In the genomic region with DNA sequence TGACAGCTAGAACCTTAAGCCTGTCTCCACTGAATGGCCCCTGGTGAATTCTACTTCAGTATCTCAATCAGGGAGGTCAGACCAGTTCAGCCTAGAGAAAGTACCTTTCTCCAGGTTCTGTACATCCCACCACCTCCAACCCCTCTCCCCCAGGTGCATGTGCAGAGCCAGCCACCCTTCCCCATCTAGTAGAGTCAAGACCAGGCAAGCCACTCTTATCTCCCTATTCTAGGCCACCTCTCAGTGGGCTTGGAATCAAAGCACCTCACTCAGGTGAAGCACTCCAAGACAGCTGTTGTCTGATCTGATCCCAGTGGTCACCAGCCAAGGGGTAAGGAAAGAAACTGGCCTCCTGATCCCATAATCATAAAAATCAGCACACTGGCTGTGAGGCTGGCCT, we compare ENCODE assay signal across 24 cellular contexts.
DNase-seq lines count a peak whose midpoint lies in the region; ATAC-seq and TF ChIP-seq lines count a peak whose summit lies in the region.
"Had no signal": no experiment of that assay in that cellular context is flagged by ENCODE, and none has a peak within 500 bp of the region (broad histone marks: within the 10 kb centered on the region; RNA-seq: fewer than 3 reads in every experiment).

No MANE protein-coding gene starts in this region.

- no peak for ATAC-seq in activated CD8-positive, alpha-beta memory T cell treated with anti-CD3 and anti-CD28 coated beads, Interleukin-2, amount 10 ng/mL, durations not matched to agents 7 days and 5 days
- ATAC-seq in CD8-positive, alpha-beta T cell = no peak
- ATAC-seq in activated CD8-positive, alpha-beta T cell treated with anti-CD3 and anti-CD28 coated beads, Interleukin-2, amount 10 ng/mL, durations not matched to agents 7 days and 5 days = no peak
- no peak for ATAC-seq in sciatic nerve
- ATAC-seq: gastroesophageal sphincter, left lung, PC-3, Right ventricle myocardium inferior had no signal

- no peak for DNase-seq in activated CD8-positive, alpha-beta memory T cell treated with anti-CD3 and anti-CD28 coated beads, Interleukin-2, amount 10 ng/mL, durations not matched to agents 7 days and 5 days
- no peak for DNase-seq in activated CD8-positive, alpha-beta memory T cell treated with anti-CD3 and anti-CD28 coated beads, Interleukin-2, amount 50 U/mL, for 48 hours
- DNase-seq in CD8-positive, alpha-beta T cell = no peak
- DNase-seq in activated CD8-positive, alpha-beta T cell treated with anti-CD3 and anti-CD28 coated beads, Interleukin-2, amount 10 ng/mL, durations not matched to agents 7 days and 5 days = no peak
- DNase-seq in sciatic nerve (ENCODE audit: low spot score) (peak; percentile 13), GDM1 (lab: John Stamatoyannopoulos, UW) (no peak), immature natural killer cell (no peak), medulla oblongata (ENCODE audit: extremely low spot score) (no peak)
- DNase-seq: activated T-cell treated with anti-CD3 and anti-CD28 coated beads, Interleukin-2, amount 50 U/mL, for 72 hours; COR-L47; HCEC 1CT; hypothalamus; left lung; mesendoderm; NCI-H1105; NCI-H187 treated with DMSO at 0.1 percent for 48 hours; NCI-H526; NK-92 treated with Interleukin-12 subunit alpha and Interleukin-12 subunit beta, amount 100 ng/mL, for 24 hours; PC-3 had no signal

- H3K36me3 ChIP-seq in CD8-positive, alpha-beta T cell (ENCODE audit: insufficient read depth, low read length) = no peaks in the 10 kb centered on the region
- H3K36me3 ChIP-seq: gastroesophageal sphincter, left lung had no signal

- TF ChIP-seq CTCF in CD8-positive, alpha-beta T cell (IDR thresholded peaks at IDR 0.05) = no peak

- H3K4me3 ChIP-seq in CD8-positive, alpha-beta T cell (ENCODE audit: low read depth, low read length) = no peak overlapping the region
- H3K4me3 ChIP-seq: dorsolateral prefrontal cortex, gastroesophageal sphincter, left lung had no signal

- intact Hi-C loops in CD8-positive, alpha-beta T cell (cut with DNase I, micrococcal nuclease) = loop anchor here (1.0 to 10.0 kb wide), 5 partner anchors 19 to 956 kb away; no protein-coding TSS in a partner anchor
- intact Hi-C loops in sciatic nerve (cut with DNase I) = no loop called here

- no peak overlapping the region for H3K4me3 Mint-ChIP-seq in activated CD8-positive, alpha-beta memory T cell treated with anti-CD3 and anti-CD28 coated beads, Interleukin-2, amount 10 ng/mL, durations not matched to agents 7 days and 5 days
- H3K4me3 Mint-ChIP-seq in CD8-positive, alpha-beta T cell = peak overlapping the region; percentile 74
- H3K4me3 Mint-ChIP-seq in activated CD8-positive, alpha-beta T cell treated with anti-CD3 and anti-CD28 coated beads, Interleukin-2, amount 10 ng/mL, durations not matched to agents 7 days and 5 days = no peak overlapping the region
- peak overlapping the region in 1 of 5 donors; percentile 3 for H3K4me3 Mint-ChIP-seq in immature natural killer cell
- H3K4me3 Mint-ChIP-seq: B cell, type B pancreatic cell had no signal

- H3K9me3 ChIP-seq in CD8-positive, alpha-beta T cell (ENCODE audit: low read length) = no peaks in the 10 kb centered on the region
- H3K9me3 ChIP-seq: gastroesophageal sphincter, left lung had no signal

- no peaks in the 10 kb centered on the region for H3K9me3 Mint-ChIP-seq in activated CD8-positive, alpha-beta memory T cell treated with anti-CD3 and anti-CD28 coated beads, Interleukin-2, amount 10 ng/mL, durations not matched to agents 7 days and 5 days (ENCODE audit: low read depth)
- H3K9me3 Mint-ChIP-seq in CD8-positive, alpha-beta T cell = no peaks in the 10 kb centered on the region
- H3K9me3 Mint-ChIP-seq in activated CD8-positive, alpha-beta T cell treated with anti-CD3 and anti-CD28 coated beads, Interleukin-2, amount 10 ng/mL, durations not matched to agents 7 days and 5 days (ENCODE audit: insufficient read depth) = no peaks in the 10 kb centered on the region
- H3K9me3 Mint-ChIP-seq in immature natural killer cell = peaks cover 0 to 2% (median 0%) of the 10 kb centered on the region in 6 donors
- H3K9me3 Mint-ChIP-seq: type B pancreatic cell had no signal

- H3K27me3 Mint-ChIP-seq in activated CD8-positive, alpha-beta memory T cell treated with anti-CD3 and anti-CD28 coated beads, Interleukin-2, amount 10 ng/mL, durations not matched to agents 7 days and 5 days = no peaks in the 10 kb centered on the region
- no peaks in the 10 kb centered on the region for H3K27me3 Mint-ChIP-seq in CD8-positive, alpha-beta T cell (ENCODE audit: low read depth)
- no peaks in the 10 kb centered on the region for H3K27me3 Mint-ChIP-seq in activated CD8-positive, alpha-beta T cell treated with anti-CD3 and anti-CD28 coated beads, Interleukin-2, amount 10 ng/mL, durations not matched to agents 7 days and 5 days (ENCODE audit: low read depth)
- H3K27me3 Mint-ChIP-seq in immature natural killer cell (ENCODE audit: low read depth in 3 of 3) = peaks cover 3 to 16% (median 9%) of the 10 kb centered on the region in 3 donors
- H3K27me3 Mint-ChIP-seq: B cell had no signal

- POLR2A ChIA-PET in CD8-positive, alpha-beta T cell (lab: Charles Lee) = interaction anchor here (0.8 to 2.7 kb wide), 4 partner anchors 19 to 340 kb away, joined by 3 to 16 read pairs (median 3); a partner anchor contains a TSS
- POLR2A ChIA-PET in activated CD8-positive, alpha-beta T cell treated with anti-CD3 and anti-CD28 coated beads, Interleukin-2, amount 10 ng/mL, durations not matched to agents 7 days and 5 days (lab: Charles Lee) = interaction anchor here (1.3 kb wide), 1 partner anchor 18 kb away, joined by 5 read pairs; no protein-coding TSS in a partner anchor

- H3K36me3 Mint-ChIP-seq in activated CD8-positive, alpha-beta memory T cell treated with anti-CD3 and anti-CD28 coated beads, Interleukin-2, amount 10 ng/mL, durations not matched to agents 7 days and 5 days = peaks cover 2% of the 10 kb centered on the region
- no peaks in the 10 kb centered on the region for H3K36me3 Mint-ChIP-seq in CD8-positive, alpha-beta T cell
- peaks cover 2% of the 10 kb centered on the region for H3K36me3 Mint-ChIP-seq in activated CD8-positive, alpha-beta T cell treated with anti-CD3 and anti-CD28 coated beads, Interleukin-2, amount 10 ng/mL, durations not matched to agents 7 days and 5 days (ENCODE audit: low read depth)
- peaks cover 0 to 5% (median 0%) of the 10 kb centered on the region in 3 donors for H3K36me3 Mint-ChIP-seq in immature natural killer cell
- H3K36me3 Mint-ChIP-seq: type B pancreatic cell had no signal

- H3K4me1 Mint-ChIP-seq in activated CD8-positive, alpha-beta memory T cell treated with anti-CD3 and anti-CD28 coated beads, Interleukin-2, amount 10 ng/mL, durations not matched to agents 7 days and 5 days = peaks cover 41% of the 10 kb centered on the region
- H3K4me1 Mint-ChIP-seq in CD8-positive, alpha-beta T cell (ENCODE audit: low read depth) = peaks cover 93% of the 10 kb centered on the region
- peaks cover 55% of the 10 kb centered on the region for H3K4me1 Mint-ChIP-seq in activated CD8-positive, alpha-beta T cell treated with anti-CD3 and anti-CD28 coated beads, Interleukin-2, amount 10 ng/mL, durations not matched to agents 7 days and 5 days (ENCODE audit: low read depth)
- peaks cover 19 to 23% of the 10 kb centered on the region in 2 donors for H3K4me1 Mint-ChIP-seq in immature natural killer cell
- H3K4me1 Mint-ChIP-seq: B cell had no signal

- H3K27me3 ChIP-seq in CD8-positive, alpha-beta T cell (ENCODE audit: insufficient read depth, low read length) = no peaks in the 10 kb centered on the region
- H3K27me3 ChIP-seq: left lung had no signal

- H3K27ac Mint-ChIP-seq in activated CD8-positive, alpha-beta memory T cell treated with anti-CD3 and anti-CD28 coated beads, Interleukin-2, amount 10 ng/mL, durations not matched to agents 7 days and 5 days = peak overlapping the region; percentile 85
- H3K27ac Mint-ChIP-seq in CD8-positive, alpha-beta T cell = peak overlapping the region; percentile 92
- H3K27ac Mint-ChIP-seq in activated CD8-positive, alpha-beta T cell treated with anti-CD3 and anti-CD28 coated beads, Interleukin-2, amount 10 ng/mL, durations not matched to agents 7 days and 5 days = peak overlapping the region; percentile 91
- peak overlapping the region in 1 of 6 donors; percentile 31 for H3K27ac Mint-ChIP-seq in immature natural killer cell
- H3K27ac Mint-ChIP-seq: B cell, type B pancreatic cell had no signal

- CTCF ChIA-PET in activated CD8-positive, alpha-beta memory T cell treated with anti-CD3 and anti-CD28 coated beads, Interleukin-2, amount 10 ng/mL, durations not matched to agents 7 days and 5 days (lab: Charles Lee) = interaction anchor here (0.9 to 2.4 kb wide), 2 partner anchors 13 to 26 kb away, joined by 3 to 6 read pairs; no protein-coding TSS in a partner anchor
- CTCF ChIA-PET in CD8-positive, alpha-beta T cell (lab: Charles Lee) = interaction anchor here (0.9 to 1.6 kb wide), 2 partner anchors 27 to 344 kb away, joined by 3 to 4 read pairs; no protein-coding TSS in a partner anchor
- CTCF ChIA-PET in activated CD8-positive, alpha-beta T cell treated with anti-CD3 and anti-CD28 coated beads, Interleukin-2, amount 10 ng/mL, durations not matched to agents 7 days and 5 days (lab: Charles Lee) = interaction anchor here (0.8 to 1.3 kb wide), 3 partner anchors 9 to 18 kb away, joined by 3 to 5 read pairs (median 3); no protein-coding TSS in a partner anchor

- peak overlapping the region; percentile 7 for H3K27ac ChIP-seq in CD8-positive, alpha-beta T cell (ENCODE audit: low read depth, low read length)
- H3K27ac ChIP-seq: dorsolateral prefrontal cortex, gastroesophageal sphincter, left lung had no signal

- H3K4me1 ChIP-seq in CD8-positive, alpha-beta T cell (ENCODE audit: insufficient read depth, low read length) = peaks cover 76% of the 10 kb centered on the region
- H3K4me1 ChIP-seq: gastroesophageal sphincter, left lung had no signal
